Comparison of ENCODE assay signal across 13 cellular contexts in the genomic region with DNA sequence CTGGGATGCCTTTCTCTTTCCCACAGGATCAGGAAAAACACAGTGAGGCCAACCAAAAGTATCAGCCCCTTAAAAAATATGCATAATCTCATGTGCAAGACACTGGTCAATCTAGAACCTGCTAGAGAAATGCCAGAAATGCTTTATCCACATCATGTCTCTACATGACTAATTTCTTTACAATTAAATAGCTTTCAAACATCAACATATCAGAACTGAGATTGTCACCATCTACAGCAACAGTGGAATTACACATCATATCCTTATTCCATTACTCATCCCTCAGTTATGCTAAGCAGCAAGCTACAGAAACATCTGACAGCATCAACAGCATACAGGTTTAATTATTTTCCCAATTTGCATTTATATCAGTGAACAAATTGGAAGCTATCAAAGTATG.
DNase-seq lines count a peak whose midpoint lies in the region; ATAC-seq and TF ChIP-seq lines count a peak whose summit lies in the region.
"Had no signal": no experiment of that assay in that cellular context is flagged by ENCODE, and none has a peak within 500 bp of the region (broad histone marks: within the 10 kb centered on the region; RNA-seq: fewer than 3 reads in every experiment).

No MANE protein-coding gene starts in this region.

- H3K9ac ChIP-seq in GM23248: 0 out of 2 replicates have a peak overlapping the region, but pooled peaks have one; percentile 17

- H4K20me1 ChIP-seq in GM23248 (ENCODE audit: insufficient read depth): no peaks in the 10 kb centered on the region

- TF ChIP-seq CTCF in progenitor cell of endocrine pancreas (IDR thresholded peaks at IDR 0.05; ENCODE audit: unreplicated experiment): no peak

- peak overlapping the region; percentile 63 for H3K27ac Mint-ChIP-seq in activated naive CD8-positive, alpha-beta T cell treated with anti-CD3 and anti-CD28 coated beads for 36 hours
- no peak overlapping the region for H3K27ac Mint-ChIP-seq in progenitor cell of endocrine pancreas
- H3K27ac Mint-ChIP-seq: CD8-positive, alpha-beta T cell had no signal

- H3K4me3 Mint-ChIP-seq in activated naive CD8-positive, alpha-beta T cell treated with anti-CD3 and anti-CD28 coated beads for 36 hours: no peak overlapping the region
- H3K4me3 Mint-ChIP-seq in progenitor cell of endocrine pancreas (ENCODE audit: low read depth): no peak overlapping the region
- H3K4me3 Mint-ChIP-seq: CD8-positive, alpha-beta T cell; T-cell had no signal

- peaks cover 34% of the 10 kb centered on the region for H3F3A ChIP-seq in GM23248 (ENCODE audit: insufficient read depth)

- peak; percentile 27 for DNase-seq in 8988T
- peak; percentile 84 for DNase-seq in GM23248
- DNase-seq in activated naive CD8-positive, alpha-beta T cell treated with anti-CD3 and anti-CD28 coated beads for 36 hours: no peak
- peak; percentile 68 for DNase-seq in glomerular endothelial cell (ENCODE audit: extremely low read depth, low read depth, low spot score)
- DNase-seq in progenitor cell of endocrine pancreas (ENCODE audit: low spot score, unreplicated experiment): no peak
- DNase-seq in MG63: no peak
- DNase-seq in NCI-H510A (lab: John Stamatoyannopoulos, UW): no peak
- DNase-seq: CD8-positive, alpha-beta T cell; NCI-H2171; stimulated activated naive CD4-positive, alpha-beta T cell treated with Interleukin-2 at 50 U/mL for 16 hours; T-cell had no signal

- H3K9me3 ChIP-seq in GM23248 (ENCODE audit: low read depth) (no peaks in the 10 kb centered on the region), MG63 (no peaks in the 10 kb centered on the region)

- H3K27ac ChIP-seq in GM23248: peak overlapping the region; percentile 60

- H3K9me3 Mint-ChIP-seq in activated naive CD8-positive, alpha-beta T cell treated with anti-CD3 and anti-CD28 coated beads for 36 hours: peaks cover 2% of the 10 kb centered on the region
- no peaks in the 10 kb centered on the region for H3K9me3 Mint-ChIP-seq in progenitor cell of endocrine pancreas (ENCODE audit: low read depth)
- H3K9me3 Mint-ChIP-seq: CD8-positive, alpha-beta T cell; T-cell had no signal

- no peaks in the 10 kb centered on the region for H3K27me3 Mint-ChIP-seq in activated naive CD8-positive, alpha-beta T cell treated with anti-CD3 and anti-CD28 coated beads for 36 hours
- no peaks in the 10 kb centered on the region for H3K27me3 Mint-ChIP-seq in progenitor cell of endocrine pancreas
- H3K27me3 Mint-ChIP-seq: T-cell had no signal

- H2AFZ ChIP-seq in GM23248: no peak overlapping the region

- H3K79me2 ChIP-seq in GM23248 (ENCODE audit: insufficient read depth): no peaks in the 10 kb centered on the region

- peaks cover 59% of the 10 kb centered on the region for H3K36me3 Mint-ChIP-seq in activated naive CD8-positive, alpha-beta T cell treated with anti-CD3 and anti-CD28 coated beads for 36 hours
- H3K36me3 Mint-ChIP-seq in progenitor cell of endocrine pancreas (ENCODE audit: insufficient read depth): peaks cover 14% of the 10 kb centered on the region

- ATAC-seq in GM21717 (IDR thresholded peaks at IDR 0.05; ENCODE audit: unreplicated experiment): no peak
- ATAC-seq: CD8-positive, alpha-beta T cell; T-cell had no signal

- in situ Hi-C loops in GM23248 (cut with MboI): no loop called here

- peaks cover 37% of the 10 kb centered on the region for H3K4me1 ChIP-seq in GM23248 (ENCODE audit: insufficient read depth)

- H3K4me2 ChIP-seq in GM23248 (ENCODE audit: unreplicated experiment): peak overlapping the region; percentile 65

- peak overlapping the region; percentile 24; the same call in 1 of the 2 replicates for H3K4me3 ChIP-seq in GM23248
- no peak overlapping the region for H3K4me3 ChIP-seq in MG63
- H3K4me3 ChIP-seq: lung had no signal

- H3K9me2 ChIP-seq in GM23248 (ENCODE audit: insufficient read depth): no peaks in the 10 kb centered on the region

- H3K36me3 ChIP-seq in GM23248 (ENCODE audit: low read depth): no peaks in the 10 kb centered on the region
- H3K36me3 ChIP-seq in MG63: peaks cover 6% of the 10 kb centered on the region; the same call in 1 of the 2 replicates

- H3K4me1 Mint-ChIP-seq in activated naive CD8-positive, alpha-beta T cell treated with anti-CD3 and anti-CD28 coated beads for 36 hours: peaks cover 62% of the 10 kb centered on the region
- H3K4me1 Mint-ChIP-seq in progenitor cell of endocrine pancreas (ENCODE audit: low read depth): no peaks in the 10 kb centered on the region

- no peaks in the 10 kb centered on the region for H3K27me3 ChIP-seq in GM23248 (replicated peaks; ENCODE audit: insufficient read depth)
- no peaks in the 10 kb centered on the region for H3K27me3 ChIP-seq in MG63

Comparison
In these comparisons a context has a peak if more than half of its experiments do, and no peak if none do; other contexts are left out.
1. DNase-seq: peak in 8988T (single experiment), GM23248 (single experiment) and glomerular endothelial cell (single experiment); none in activated naive CD8-positive, alpha-beta T cell treated with anti-CD3 and anti-CD28 coated beads for 36 hours (single experiment), progenitor cell of endocrine pancreas (single experiment), MG63 (single experiment) and NCI-H510A (single experiment).